In the genomic region with DNA sequence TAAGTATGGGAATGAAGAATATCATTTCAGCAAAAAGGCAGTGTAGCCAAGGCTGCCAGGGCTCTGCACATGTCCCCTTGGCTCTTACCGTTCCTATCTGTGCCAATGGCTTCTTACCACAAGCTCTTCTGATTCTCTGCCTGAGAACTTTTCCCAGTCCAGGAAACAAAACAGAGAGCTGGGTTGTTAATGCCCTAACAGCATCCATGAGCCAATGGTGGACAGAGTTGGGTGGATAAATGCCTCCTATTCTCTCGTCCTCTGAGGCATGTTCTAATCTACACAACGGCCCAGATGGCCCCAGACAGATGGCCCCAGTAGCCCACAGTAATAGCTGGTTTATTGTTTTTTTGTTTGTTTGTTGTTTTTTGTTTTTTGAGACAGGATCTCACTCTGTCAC, we compare ENCODE assay signal across 27 cellular contexts. TPM values are rescaled to one million over a fixed set of nuclear protein-coding genes. Genes with fewer than 3 reads are reported as not detected.
DNase-seq lines count a peak whose midpoint lies in the region; ATAC-seq and TF ChIP-seq lines count a peak whose summit lies in the region.
"Had no signal": no experiment of that assay in that cellular context is flagged by ENCODE, and none has a peak within 500 bp of the region (broad histone marks: within the 10 kb centered on the region; RNA-seq: fewer than 3 reads in every experiment).

No MANE protein-coding gene starts in this region.

- no peak overlapping the region for H2BK5ac ChIP-seq in H9 (ENCODE audit: insufficient read length, low read length)

- H3K27ac ChIP-seq in dorsolateral prefrontal cortex = peak overlapping the region; percentile 58 to 98 (median 93)
- H3K27ac ChIP-seq in H9 (ENCODE audit: insufficient read length, low read depth, low read length) = no peak overlapping the region
- H3K27ac ChIP-seq: BLaER1, GM23248, left ventricle myocardium inferior, SJSA1, transverse colon had no signal

- H3K4me3 Mint-ChIP-seq in H9 = no peak overlapping the region
- H3K4me3 Mint-ChIP-seq in activated CD8-positive, alpha-beta T cell treated with anti-CD3 and anti-CD28 coated beads, Interleukin-2, amount 10 ng/mL, durations not matched to agents 7 days and 5 days = no peak overlapping the region
- H3K4me3 Mint-ChIP-seq: activated T-cell treated with anti-CD3 and anti-CD28 coated beads, Interleukin-2, amount 50 U/mL, for 4 hours; HFFc6; immature natural killer cell; nephron; stimulated activated naive CD8-positive, alpha-beta T cell treated with anti-CD3 and anti-CD28 coated beads, Interleukin-15, amount 100 ng/mL, for 72 hours had no signal

- no peak overlapping the region for H2AFZ ChIP-seq in H9 (ENCODE audit: low read length)
- H2AFZ ChIP-seq: GM23248 had no signal

- POLR2A ChIA-PET in activated CD8-positive, alpha-beta T cell treated with anti-CD3 and anti-CD28 coated beads, Interleukin-2, amount 10 ng/mL, durations not matched to agents 7 days and 5 days (lab: Charles Lee) = no interaction called here

- no peaks in the 10 kb centered on the region for H3K4me1 ChIP-seq in H9 (ENCODE audit: insufficient read depth, low read length)
- H3K4me1 ChIP-seq: BLaER1, Caco-2, SJSA1, transverse colon had no signal

- no peak overlapping the region for H4K8ac ChIP-seq in H9 (replicated peaks; ENCODE audit: insufficient read length, low read depth, low read length)

- no peak overlapping the region for H3K27ac Mint-ChIP-seq in H9
- H3K27ac Mint-ChIP-seq in activated CD8-positive, alpha-beta T cell treated with anti-CD3 and anti-CD28 coated beads, Interleukin-2, amount 10 ng/mL, durations not matched to agents 7 days and 5 days = no peak overlapping the region
- H3K27ac Mint-ChIP-seq: HFFc6; immature natural killer cell; nephron; stimulated activated naive CD8-positive, alpha-beta T cell treated with anti-CD3 and anti-CD28 coated beads, Interleukin-15, amount 100 ng/mL, for 72 hours had no signal

- H3K9me3 ChIP-seq in H9 (ENCODE audit: control insufficient read depth, low read depth, low read length) = no peaks in the 10 kb centered on the region
- H3K9me3 ChIP-seq: Caco-2, MG63, SJSA1 had no signal

- no peak overlapping the region for H4K91ac ChIP-seq in H9 (ENCODE audit: insufficient read length, low read depth, low read length)

- no peak overlapping the region for H3K23ac ChIP-seq in H9 (ENCODE audit: insufficient read length, low read depth, low read length)

- no peak overlapping the region for H3K56ac ChIP-seq in H9 (ENCODE audit: insufficient read length, low read depth, low read length)

- H3K9me3 Mint-ChIP-seq in H9 = peaks cover 13% of the 10 kb centered on the region in 2 experiments
- peaks cover 9% of the 10 kb centered on the region for H3K9me3 Mint-ChIP-seq in activated CD8-positive, alpha-beta T cell treated with anti-CD3 and anti-CD28 coated beads, Interleukin-2, amount 10 ng/mL, durations not matched to agents 7 days and 5 days (ENCODE audit: insufficient read depth)

- H2BK15ac ChIP-seq in H9 (ENCODE audit: low read depth, low read length) = no peak overlapping the region

- peaks cover 3 to 4% of the 10 kb centered on the region in 2 experiments; a peak in 3 of 4 replicates for H3K4me1 Mint-ChIP-seq in H9
- no peaks in the 10 kb centered on the region for H3K4me1 Mint-ChIP-seq in activated CD8-positive, alpha-beta T cell treated with anti-CD3 and anti-CD28 coated beads, Interleukin-2, amount 10 ng/mL, durations not matched to agents 7 days and 5 days (ENCODE audit: low read depth)
- H3K4me1 Mint-ChIP-seq: stimulated activated naive CD8-positive, alpha-beta T cell treated with anti-CD3 and anti-CD28 coated beads, Interleukin-15, amount 100 ng/mL, for 72 hours had no signal

- H3K14ac ChIP-seq in H9 (ENCODE audit: insufficient read depth, low read length) = no peak overlapping the region

- H4K5ac ChIP-seq in H9 (ENCODE audit: insufficient read length, low read depth, low read length) = no peak overlapping the region

- intact Hi-C loops in dorsolateral prefrontal cortex (cut with DNase I) = loop anchor here in 1 of 2 donors (2.0 kb wide), 1 partner anchor 26 kb away; no protein-coding TSS in a partner anchor

- H3K27me3 ChIP-seq in dorsolateral prefrontal cortex (no peaks in the 10 kb centered on the region), H9 (ENCODE audit: insufficient read depth, low read length) (no peaks in the 10 kb centered on the region; the same call in 1 of the 2 replicates)
- H3K27me3 ChIP-seq: BLaER1, MG63, SJSA1, transverse colon had no signal

- H3K79me2 ChIP-seq in H9 (ENCODE audit: insufficient read depth, low read length) = no peaks in the 10 kb centered on the region

- no peak for ATAC-seq in activated CD8-positive, alpha-beta T cell treated with anti-CD3 and anti-CD28 coated beads, Interleukin-2, amount 10 ng/mL, durations not matched to agents 7 days and 5 days
- ATAC-seq: activated T-cell treated with anti-CD3 and anti-CD28 coated beads, Interleukin-2, amount 50 U/mL, for 4 hours; mucosa of descending colon; Panc1; stimulated activated naive CD8-positive, alpha-beta T cell treated with anti-CD3 and anti-CD28 coated beads, Interleukin-15, amount 100 ng/mL, for 72 hours had no signal

- peak in 7 of 56 donors; percentile 13 to 29 (median 20) for TF ChIP-seq CTCF in dorsolateral prefrontal cortex (IDR thresholded peaks at IDR 0.05 in 54 of 56, conservative IDR thresholded peaks at IDR 0.05 in 2 of 56; ENCODE audit: low read depth in 1 of 56, partially characterized antibody in 56 of 56)
- no peak for TF ChIP-seq CTCF in H9 (conservative IDR thresholded peaks at IDR 0.05)

- H3T11ph ChIP-seq in H9 (ENCODE audit: low read length) = no peak overlapping the region

- H3K79me1 ChIP-seq in H9 (ENCODE audit: insufficient read depth, low read depth, low read length, poor library complexity, severe bottlenecking) = no peaks in the 10 kb centered on the region

- CTCF ChIA-PET in activated CD8-positive, alpha-beta T cell treated with anti-CD3 and anti-CD28 coated beads, Interleukin-2, amount 10 ng/mL, durations not matched to agents 7 days and 5 days (lab: Charles Lee) = no interaction called here

- H2AK5ac ChIP-seq in H9 (ENCODE audit: insufficient read length, low read length) = no peak overlapping the region

- no peak overlapping the region for H3K9ac ChIP-seq in H9 (ENCODE audit: extremely low read depth, insufficient read length, low read length)
- H3K9ac ChIP-seq: BLaER1, GM23248 had no signal

- WGBS in H9 (ENCODE audit: extremely low coverage, insufficient read length, low lambda C conversion rate) = no CpG with 5 or more reads among the region's 3 CpGs

- no peak overlapping the region for H2BK20ac ChIP-seq in H9 (ENCODE audit: low read depth, low read length, poor library complexity, severe bottlenecking)

- H3K36me3 Mint-ChIP-seq in H9 (ENCODE audit: insufficient read depth in 1 of 3, low read depth in 3 of 3) = peaks cover 0 to 8% (median 1%) of the 10 kb centered on the region in 3 experiments; a peak in 3 of 7 replicates
- H3K36me3 Mint-ChIP-seq in activated CD8-positive, alpha-beta T cell treated with anti-CD3 and anti-CD28 coated beads, Interleukin-2, amount 10 ng/mL, durations not matched to agents 7 days and 5 days (ENCODE audit: low read depth) = peaks cover 2% of the 10 kb centered on the region

- peak; percentile 96 for DNase-seq in Ammon's horn (ENCODE audit: low spot score)
- DNase-seq in NCI-H446 treated with DMSO at 0.1 percent for 48 hours (lab: John Stamatoyannopoulos, UW) = peak; percentile 73
- peak in 9 of 10 donors; percentile 55 to 91 (median 63) for DNase-seq in dorsolateral prefrontal cortex
- DNase-seq in midbrain (lab: John Stamatoyannopoulos, UW) = peak; percentile 93
- DNase-seq in H9 = no peak
- no peak for DNase-seq in amniotic stem cell (lab: John Stamatoyannopoulos, UW)
- DNase-seq in activated CD8-positive, alpha-beta memory T cell treated with anti-CD3 and anti-CD28 coated beads, Interleukin-2, amount 50 U/mL, for 4 hours = no peak
- DNase-seq in activated CD8-positive, alpha-beta T cell treated with anti-CD3 and anti-CD28 coated beads, Interleukin-2, amount 10 ng/mL, durations not matched to agents 7 days and 5 days = no peak
- DNase-seq: activated naive CD4-positive, alpha-beta T cell; activated T-cell treated with anti-CD3 and anti-CD28 coated beads, Interleukin-2, amount 50 U/mL, for 4 hours; Caco-2; DND-41; GM23248; HFFc6; immature natural killer cell; left ventricle myocardium inferior; MG63; mucosa of descending colon; NCI-H2081 treated with DMSO at 0.1 percent for 48 hours; stimulated activated CD4-positive, alpha-beta T cell treated with anti-CD3 and anti-CD28 coated beads, Interleukin-15, amount 100 ng/mL, for 24 hours; stimulated activated naive CD8-positive, alpha-beta T cell treated with anti-CD3 and anti-CD28 coated beads, Interleukin-15, amount 100 ng/mL, for 72 hours; T-helper 2 cell; transverse colon had no signal

- H3K18ac ChIP-seq in H9 (ENCODE audit: insufficient read length, low read depth, low read length) = no peak overlapping the region

- H2BK120ac ChIP-seq in H9 (ENCODE audit: low read depth, low read length, poor library complexity, severe bottlenecking) = no peak overlapping the region

- no peak overlapping the region for H2BK12ac ChIP-seq in H9 (ENCODE audit: insufficient read length, low read depth, low read length)

- H3K4ac ChIP-seq in H9 (ENCODE audit: low read depth, low read length) = no peak overlapping the region

- no peaks in the 10 kb centered on the region for H3K23me2 ChIP-seq in H9 (ENCODE audit: insufficient read length, low read depth, low read length, poor library complexity, severe bottlenecking)

- H3K4me3 ChIP-seq in dorsolateral prefrontal cortex = peak overlapping the region in 15 of 59 donors; percentile 1 to 47 (median 22)
- H3K4me3 ChIP-seq: BLaER1, GM23248, left ventricle myocardium inferior, MG63, mucosa of descending colon, SJSA1, transverse colon had no signal

- no peaks in the 10 kb centered on the region for H4K20me1 ChIP-seq in H9 (ENCODE audit: control insufficient read depth, insufficient read depth, insufficient read length)

- peaks cover 62% of the 10 kb centered on the region for H3K27me3 Mint-ChIP-seq in H9 (ENCODE audit: low read depth)
- H3K27me3 Mint-ChIP-seq in activated CD8-positive, alpha-beta T cell treated with anti-CD3 and anti-CD28 coated beads, Interleukin-2, amount 10 ng/mL, durations not matched to agents 7 days and 5 days (ENCODE audit: low read depth) = peaks cover 6% of the 10 kb centered on the region
- H3K27me3 Mint-ChIP-seq: stimulated activated naive CD8-positive, alpha-beta T cell treated with anti-CD3 and anti-CD28 coated beads, Interleukin-15, amount 100 ng/mL, for 72 hours had no signal

- H3K4me2 ChIP-seq in H9 (ENCODE audit: insufficient read depth, insufficient read length, low read length) = no peak overlapping the region
- H3K4me2 ChIP-seq: BLaER1 had no signal

RNA-seq across cellular contexts. Expression of a gene that starts 28.0 kb away (rescaled TPM):
- total RNA-seq in dorsolateral prefrontal cortex (100 to 1,000 TPM; 191 to 439 (median 289) TPM), H9 (2021) (0.68 and 0.86 TPM in 2 replicates)
- total RNA-seq in activated CD8-positive, alpha-beta T cell treated with anti-CD3 and anti-CD28 coated beads, Interleukin-2, amount 10 ng/mL, durations not matched to agents 7 days and 5 days = 1 to 10 TPM; 2.9 to 3.1 TPM

Comparison
In these comparisons a context has a peak if more than half of its experiments do, and no peak if none do; other contexts are left out.
1. DNase-seq: peak in Ammon's horn (single experiment), NCI-H446 treated with DMSO at 0.1 percent for 48 hours (single experiment), dorsolateral prefrontal cortex (9 of 10) and midbrain (single experiment); none in H9 (single experiment), amniotic stem cell (single experiment), activated CD8-positive, alpha-beta memory T cell treated with anti-CD3 and anti-CD28 coated beads, Interleukin-2, amount 50 U/mL, for 4 hours (single experiment) and activated CD8-positive, alpha-beta T cell treated with anti-CD3 and anti-CD28 coated beads, Interleukin-2, amount 10 ng/mL, durations not matched to agents 7 days and 5 days (single experiment).
2. RNA of a gene that starts 28.0 kb away (total RNA-seq): 191 to 439 TPM in dorsolateral prefrontal cortex; 2.9 to 3.1 TPM in activated CD8-positive, alpha-beta T cell treated with anti-CD3 and anti-CD28 coated beads, Interleukin-2, amount 10 ng/mL, durations not matched to agents 7 days and 5 days and 0.68 to 0.86 TPM in H9; every median in the first group is over 10 times any median in the second.